20 cellular contexts compared by ENCODE assay signal in genomic region chr10:48780341-48780740, GRCh38.
DNase-seq lines count a peak whose midpoint lies in the region; ATAC-seq and TF ChIP-seq lines count a peak whose summit lies in the region.
"Had no signal": no experiment of that assay in that cellular context is flagged by ENCODE, and none has a peak within 500 bp of the region (broad histone marks: within the 10 kb centered on the region; RNA-seq: fewer than 3 reads in every experiment).

No MANE protein-coding gene starts in this region.

- H3K4me1 ChIP-seq in right atrium auricular region (no peaks in the 10 kb centered on the region), endodermal cell (ENCODE audit: control insufficient read depth, insufficient read depth, low read length) (no peaks in the 10 kb centered on the region), tibial nerve (peaks cover 0 to 3% (median 0%) of the 10 kb centered on the region in 4 donors), sigmoid colon (no peaks in the 10 kb centered on the region)
- H3K4me1 ChIP-seq: BLaER1 treated with 17β-estradiol and CSF1 and Interleukin-3, amounts not matched to agents 10 nM and 100 nM had no signal

- intact Hi-C loops in left cardiac atrium (cut with DNase I): no loop called here
- intact Hi-C loops in sigmoid colon (cut with DNase I): no loop called here

- H3K9ac ChIP-seq in endodermal cell (ENCODE audit: extremely low read depth, low read length, poor library complexity, severe bottlenecking): no peak overlapping the region
- H3K9ac ChIP-seq: BLaER1 treated with 17β-estradiol and CSF1 and Interleukin-3, amounts not matched to agents 10 nM and 100 nM had no signal

- TF ChIP-seq EP300 in tibial nerve (IDR thresholded peaks at IDR 0.05) (no peak), sigmoid colon (IDR thresholded peaks at IDR 0.05) (no peak)

- H3K36me3 ChIP-seq in right atrium auricular region (no peaks in the 10 kb centered on the region), endodermal cell (ENCODE audit: control insufficient read depth, insufficient read depth, low read length) (no peaks in the 10 kb centered on the region), tibial nerve (no peaks in the 10 kb centered on the region), sigmoid colon (no peaks in the 10 kb centered on the region)

- H3K9me3 Mint-ChIP-seq in endodermal cell: no peaks in the 10 kb centered on the region
- no peaks in the 10 kb centered on the region for H3K9me3 Mint-ChIP-seq in stimulated activated memory B cell treated with anti-CD40 and anti-IgM and Interleukin-4, amounts not matched to agents 10 μg/mL and 1 μg/mL and 100 μg/mL, for 72 hours
- H3K9me3 Mint-ChIP-seq: CD4-positive, alpha-beta T cell; GM23338; H9 had no signal

- WGBS in endodermal cell (ENCODE audit: insufficient coverage in 1 of 2, insufficient read length in 1 of 2), 2 experiments: 90 to 92% methylated on average over 5 of the region's 5 CpGs
- 91 to 93% methylated on average over 5 of the region's 5 CpGs for WGBS in tibial nerve, 2 donors
- WGBS in sigmoid colon, 2 donors: 89 to 93% methylated on average over 5 of the region's 5 CpGs

- H3K27ac ChIP-seq in right atrium auricular region (no peak overlapping the region), endodermal cell (ENCODE audit: low read depth, low read length) (no peak overlapping the region), tibial nerve (no peak overlapping the region), sigmoid colon (no peak overlapping the region)
- H3K27ac ChIP-seq: BLaER1 treated with 17β-estradiol and CSF1 and Interleukin-3, amounts not matched to agents 10 nM and 100 nM had no signal

- H3K4me3 ChIP-seq in right atrium auricular region (no peak overlapping the region), endodermal cell (ENCODE audit: low read length) (no peak overlapping the region), tibial nerve (no peak overlapping the region), sigmoid colon (no peak overlapping the region)
- H3K4me3 ChIP-seq: BLaER1 treated with 17β-estradiol and CSF1 and Interleukin-3, amounts not matched to agents 10 nM and 100 nM; GM23338 had no signal

- DNase-seq in right atrium auricular region (ENCODE audit: low spot score): peak; percentile 40
- DNase-seq in left cardiac atrium: no peak
- peak; percentile 30 for DNase-seq in endodermal cell
- DNase-seq in tibial nerve (ENCODE audit: low spot score in 2 of 2): no peak
- no peak for DNase-seq in middle frontal gyrus (ENCODE audit: extremely low spot score, low spot score)
- no peak for DNase-seq in sigmoid colon
- DNase-seq: CD4-positive, alpha-beta T cell; DMS53; H9; Karpas-422; MV-4-11; NCI-H1105; NCI-H146; NCI-H1930; NCI-H446; NCI-H524 treated with DMSO at 0.1 percent for 48 hours; NCI-H774 had no signal

- no peak overlapping the region for H3K4me3 Mint-ChIP-seq in endodermal cell
- H3K4me3 Mint-ChIP-seq in stimulated activated memory B cell treated with anti-CD40 and anti-IgM and Interleukin-4, amounts not matched to agents 10 μg/mL and 1 μg/mL and 100 μg/mL, for 72 hours: no peak overlapping the region
- H3K4me3 Mint-ChIP-seq: CD4-positive, alpha-beta T cell; GM23338; H9 had no signal

- no peak for TF ChIP-seq CTCF in right atrium auricular region (IDR thresholded peaks at IDR 0.05)
- TF ChIP-seq CTCF in endodermal cell (conservative IDR thresholded peaks at IDR 0.05): no peak
- TF ChIP-seq CTCF in tibial nerve (IDR thresholded peaks at IDR 0.05): no peak
- no peak for TF ChIP-seq CTCF in sigmoid colon (IDR thresholded peaks at IDR 0.05)

- H3K9me3 ChIP-seq in right atrium auricular region: no peaks in the 10 kb centered on the region
- no peaks in the 10 kb centered on the region for H3K9me3 ChIP-seq in endodermal cell (ENCODE audit: control insufficient read depth, low read length)
- H3K9me3 ChIP-seq in tibial nerve: no peaks in the 10 kb centered on the region
- H3K9me3 ChIP-seq in sigmoid colon: no peaks in the 10 kb centered on the region

- H3K27me3 ChIP-seq in right atrium auricular region: no peaks in the 10 kb centered on the region
- H3K27me3 ChIP-seq in endodermal cell (ENCODE audit: control insufficient read depth, insufficient read depth, low read length, poor library complexity, severe bottlenecking): peaks cover 3% of the 10 kb centered on the region
- H3K27me3 ChIP-seq in tibial nerve: no peaks in the 10 kb centered on the region
- H3K27me3 ChIP-seq in sigmoid colon: no peaks in the 10 kb centered on the region
- H3K27me3 ChIP-seq: BLaER1 treated with 17β-estradiol and CSF1 and Interleukin-3, amounts not matched to agents 10 nM and 100 nM had no signal

- H3K36me3 Mint-ChIP-seq in endodermal cell (ENCODE audit: low read depth): no peaks in the 10 kb centered on the region
- H3K36me3 Mint-ChIP-seq in stimulated activated memory B cell treated with anti-CD40 and anti-IgM and Interleukin-4, amounts not matched to agents 10 μg/mL and 1 μg/mL and 100 μg/mL, for 72 hours: peaks cover 58% of the 10 kb centered on the region

- ATAC-seq in left cardiac atrium: no peak
- ATAC-seq in stimulated activated memory B cell treated with anti-CD40 and anti-IgM and Interleukin-4, amounts not matched to agents 10 μg/mL and 1 μg/mL and 100 μg/mL, for 72 hours: no peak
- ATAC-seq: GM23338 had no signal

- no peak overlapping the region for H3K27ac Mint-ChIP-seq in endodermal cell
- H3K27ac Mint-ChIP-seq in stimulated activated memory B cell treated with anti-CD40 and anti-IgM and Interleukin-4, amounts not matched to agents 10 μg/mL and 1 μg/mL and 100 μg/mL, for 72 hours: peak overlapping the region; percentile 26
- H3K27ac Mint-ChIP-seq: CD4-positive, alpha-beta T cell; GM23338; H9 had no signal

- peaks cover 9% of the 10 kb centered on the region for H3K27me3 Mint-ChIP-seq in endodermal cell (ENCODE audit: insufficient read depth)
- no peaks in the 10 kb centered on the region for H3K27me3 Mint-ChIP-seq in stimulated activated memory B cell treated with anti-CD40 and anti-IgM and Interleukin-4, amounts not matched to agents 10 μg/mL and 1 μg/mL and 100 μg/mL, for 72 hours
- H3K27me3 Mint-ChIP-seq: CD4-positive, alpha-beta T cell had no signal

- peaks cover 9% of the 10 kb centered on the region for H3K4me1 Mint-ChIP-seq in endodermal cell
- peaks cover 12% of the 10 kb centered on the region for H3K4me1 Mint-ChIP-seq in stimulated activated memory B cell treated with anti-CD40 and anti-IgM and Interleukin-4, amounts not matched to agents 10 μg/mL and 1 μg/mL and 100 μg/mL, for 72 hours
- H3K4me1 Mint-ChIP-seq: GM23338, H9 had no signal

- TF ChIP-seq POLR2A in tibial nerve (IDR thresholded peaks at IDR 0.05): no peak
- TF ChIP-seq POLR2A in sigmoid colon (IDR thresholded peaks at IDR 0.05): no peak

Comparison
In these comparisons a context has a peak if more than half of its experiments do, and no peak if none do; other contexts are left out.
1. DNase-seq: peak in right atrium auricular region (single experiment) and endodermal cell (single experiment); none in left cardiac atrium (single experiment), tibial nerve (0 of 2), middle frontal gyrus (single experiment) and sigmoid colon (single experiment).